In genomic region chr15:77025066-77025435, GRCh38 we compare ENCODE assay signal across 14 cellular contexts. TPM values are rescaled to one million over a fixed set of nuclear protein-coding genes. Genes with fewer than 3 reads are reported as not detected.
DNase-seq lines count a peak whose midpoint lies in the region; ATAC-seq, FAIRE-seq and TF ChIP-seq lines count a peak whose summit lies in the region.
"Had no signal": no experiment of that assay in that cellular context is flagged by ENCODE, and none has a peak within 500 bp of the region (broad histone marks: within the 10 kb centered on the region; RNA-seq: fewer than 3 reads in every experiment).

No MANE protein-coding gene starts in this region.

- no peak for TF ChIP-seq CTCF in D721Med (IDR thresholded peaks at IDR 0.05; ENCODE audit: insufficient read depth, missing control alignments)
- no peak for TF ChIP-seq CTCF in GM10266 (IDR thresholded peaks at IDR 0.05; ENCODE audit: control insufficient read depth, insufficient read depth, low read depth, missing control alignments)

- H3K36me3 Mint-ChIP-seq in activated T-helper 1 cell treated with anti-CD3 and anti-CD28 coated beads, Interleukin-12 subunit alpha, Interleukin-12 subunit beta, Interleukin-2, Interleukin-4 antibody, amounts not matched to agents 30 ng/mL and 10 ng/mL and 1 ng/mL, durations not matched to agents 14 hours and 24 hours and 36 hours (ENCODE audit: low read depth), result peaks cover 50% of the 10 kb centered on the region
- H3K36me3 Mint-ChIP-seq in naive thymus-derived CD8-positive, alpha-beta T cell, result peaks cover 0 to 26% (median 0%) of the 10 kb centered on the region in 3 donors
- H3K36me3 Mint-ChIP-seq: neural progenitor cell had no signal

- H3K27ac Mint-ChIP-seq in activated T-helper 1 cell treated with anti-CD3 and anti-CD28 coated beads, Interleukin-12 subunit alpha, Interleukin-12 subunit beta, Interleukin-2, Interleukin-4 antibody, amounts not matched to agents 30 ng/mL and 10 ng/mL and 1 ng/mL, durations not matched to agents 14 hours and 24 hours and 36 hours, result peak overlapping the region; percentile 74
- peak overlapping the region in 7 of 10 donors; percentile 25 to 81 (median 56) for H3K27ac Mint-ChIP-seq in naive thymus-derived CD8-positive, alpha-beta T cell
- H3K27ac Mint-ChIP-seq: neural progenitor cell had no signal

- intact Hi-C loops in activated T-helper 1 cell treated with anti-CD3 and anti-CD28 coated beads, Interleukin-12 subunit alpha, Interleukin-12 subunit beta, Interleukin-2, Interleukin-4 antibody, amounts not matched to agents 30 ng/mL and 10 ng/mL and 1 ng/mL, durations not matched to agents 14 hours and 24 hours and 36 hours (cut with micrococcal nuclease), result no loop called here

- POLR2A ChIA-PET in naive thymus-derived CD8-positive, alpha-beta T cell (lab: Charles Lee), result interaction anchor here (0.7 to 6.7 kb wide), 2 partner anchors 29 to 83 kb away, joined by 4 to 72 read pairs; partner anchors contain the start of gene PSTPIP1

- no peak overlapping the region for H3K4me3 Mint-ChIP-seq in activated T-helper 1 cell treated with anti-CD3 and anti-CD28 coated beads, Interleukin-12 subunit alpha, Interleukin-12 subunit beta, Interleukin-2, Interleukin-4 antibody, amounts not matched to agents 30 ng/mL and 10 ng/mL and 1 ng/mL, durations not matched to agents 14 hours and 24 hours and 36 hours
- no peak overlapping the region for H3K4me3 Mint-ChIP-seq in naive thymus-derived CD8-positive, alpha-beta T cell
- H3K4me3 Mint-ChIP-seq: neural progenitor cell had no signal

- no peak for FAIRE-seq in D721Med (lab: Jason Lieb, UNC)
- FAIRE-seq: islet of Langerhans had no signal

- DNase-seq in DMS 273 (lab: John Stamatoyannopoulos, UW; ENCODE audit: unreplicated experiment) (peak; percentile 50), DMS 273 treated with DMSO at 0.1 percent for 48 hours (lab: John Stamatoyannopoulos, UW) (no peak), D721Med (ENCODE audit: insufficient read length, low spot score) (peak; percentile 19), GM10266 (ENCODE audit: extremely low spot score) (no peak), NCI-H748 (lab: John Stamatoyannopoulos, UW; ENCODE audit: unreplicated experiment) (no peak)
- no peak for DNase-seq in activated T-helper 1 cell treated with anti-CD3 and anti-CD28 coated beads, Interleukin-12 subunit alpha, Interleukin-12 subunit beta, Interleukin-2, Interleukin-4 antibody, amounts not matched to agents 30 ng/mL and 10 ng/mL and 1 ng/mL, durations not matched to agents 14 hours and 24 hours and 36 hours (ENCODE audit: low spot score)
- DNase-seq in naive thymus-derived CD8-positive, alpha-beta T cell, result no peak
- DNase-seq: activated T-cell treated with anti-CD3 and anti-CD28 coated beads for 4 hours, HCEC 1CT, mesenchymal stem cell, MG63 had no signal

- H3K4me1 Mint-ChIP-seq in activated T-helper 1 cell treated with anti-CD3 and anti-CD28 coated beads, Interleukin-12 subunit alpha, Interleukin-12 subunit beta, Interleukin-2, Interleukin-4 antibody, amounts not matched to agents 30 ng/mL and 10 ng/mL and 1 ng/mL, durations not matched to agents 14 hours and 24 hours and 36 hours (ENCODE audit: low read depth), result peaks cover 56% of the 10 kb centered on the region
- H3K4me1 Mint-ChIP-seq in naive thymus-derived CD8-positive, alpha-beta T cell, result peaks cover 20 to 54% (median 47%) of the 10 kb centered on the region in 4 donors

- ATAC-seq in naive thymus-derived CD8-positive, alpha-beta T cell, result no peak
- ATAC-seq in HG02852 (IDR thresholded peaks at IDR 0.05; ENCODE audit: unreplicated experiment), result no peak

- H3K9me3 Mint-ChIP-seq in activated T-helper 1 cell treated with anti-CD3 and anti-CD28 coated beads, Interleukin-12 subunit alpha, Interleukin-12 subunit beta, Interleukin-2, Interleukin-4 antibody, amounts not matched to agents 30 ng/mL and 10 ng/mL and 1 ng/mL, durations not matched to agents 14 hours and 24 hours and 36 hours, result no peaks in the 10 kb centered on the region
- no peaks in the 10 kb centered on the region for H3K9me3 Mint-ChIP-seq in naive thymus-derived CD8-positive, alpha-beta T cell
- H3K9me3 Mint-ChIP-seq: neural progenitor cell had no signal

- H3K27me3 Mint-ChIP-seq in activated T-helper 1 cell treated with anti-CD3 and anti-CD28 coated beads, Interleukin-12 subunit alpha, Interleukin-12 subunit beta, Interleukin-2, Interleukin-4 antibody, amounts not matched to agents 30 ng/mL and 10 ng/mL and 1 ng/mL, durations not matched to agents 14 hours and 24 hours and 36 hours (ENCODE audit: insufficient read depth), result no peaks in the 10 kb centered on the region
- no peaks in the 10 kb centered on the region for H3K27me3 Mint-ChIP-seq in naive thymus-derived CD8-positive, alpha-beta T cell

RNA-seq across cellular contexts. Expression of gene PSTPIP1, which starts 30.1 kb away (rescaled TPM):
- total RNA-seq in activated T-helper 1 cell treated with anti-CD3 and anti-CD28 coated beads, Interleukin-12 subunit alpha, Interleukin-12 subunit beta, Interleukin-2, Interleukin-4 antibody, amounts not matched to agents 30 ng/mL and 10 ng/mL and 1 ng/mL, durations not matched to agents 14 hours and 24 hours and 36 hours, result 218 and 226 TPM in 2 replicates
- total RNA-seq in naive thymus-derived CD8-positive, alpha-beta T cell, result 100 to 1,000 TPM; 118 to 124 TPM
- 10 to 100 TPM; 34.0 to 50.6 (median 41.8) TPM for polyA plus RNA-seq in naive thymus-derived CD8-positive, alpha-beta T cell

RNA-seq across cellular contexts. Expression of gene TSPAN3, which starts 45.9 kb away (rescaled TPM):
- 41.5 and 41.6 TPM in 2 replicates for total RNA-seq in activated T-helper 1 cell treated with anti-CD3 and anti-CD28 coated beads, Interleukin-12 subunit alpha, Interleukin-12 subunit beta, Interleukin-2, Interleukin-4 antibody, amounts not matched to agents 30 ng/mL and 10 ng/mL and 1 ng/mL, durations not matched to agents 14 hours and 24 hours and 36 hours
- total RNA-seq in naive thymus-derived CD8-positive, alpha-beta T cell, result 10 to 100 TPM; 36.6 to 36.8 TPM
- 100 to 1,000 TPM in 2 of 3 donors, 10 to 100 TPM in 1; 87.9 to 120 (median 115) TPM for polyA plus RNA-seq in naive thymus-derived CD8-positive, alpha-beta T cell

Comparison
In these comparisons a context has a peak if more than half of its experiments do, and no peak if none do; other contexts are left out.
1. DNase-seq: peak in DMS 273 (single experiment) and D721Med (single experiment); none in DMS 273 treated with DMSO at 0.1 percent for 48 hours (single experiment), activated T-helper 1 cell treated with anti-CD3 and anti-CD28 coated beads, Interleukin-12 subunit alpha, Interleukin-12 subunit beta, Interleukin-2, Interleukin-4 antibody, amounts not matched to agents 30 ng/mL and 10 ng/mL and 1 ng/mL, durations not matched to agents 14 hours and 24 hours and 36 hours (single experiment), naive thymus-derived CD8-positive, alpha-beta T cell (0 of 10), GM10266 (single experiment) and NCI-H748 (single experiment).